Comparison of ENCODE assay signal across 9 cellular contexts in the genomic region with DNA sequence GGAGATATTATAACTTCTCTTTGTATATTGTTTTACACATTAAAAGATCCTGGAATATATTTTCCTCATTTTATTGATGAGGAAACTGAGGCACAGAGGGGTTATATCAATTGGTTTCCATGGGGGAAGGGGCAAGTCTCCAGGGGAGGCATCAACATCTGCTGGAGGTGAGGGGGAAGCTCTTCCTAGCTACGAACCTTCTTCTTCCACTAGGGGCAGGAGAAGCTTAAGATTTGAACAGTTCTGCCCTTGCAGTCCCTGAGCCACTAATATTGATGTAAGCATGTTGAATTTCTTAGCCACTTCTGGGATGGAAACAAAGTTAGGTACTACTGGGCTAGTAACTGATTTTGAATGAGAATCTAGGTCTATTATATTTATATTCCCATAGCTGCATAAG.
DNase-seq lines count a peak whose midpoint lies in the region; ATAC-seq and TF ChIP-seq lines count a peak whose summit lies in the region.
"Had no signal": no experiment of that assay in that cellular context is flagged by ENCODE, and none has a peak within 500 bp of the region (broad histone marks: within the 10 kb centered on the region; RNA-seq: fewer than 3 reads in every experiment).

No MANE protein-coding gene starts in this region.

- H3K27me3 Mint-ChIP-seq in GM23338 (ENCODE audit: insufficient read depth, low read depth, poor library complexity) = peaks cover 3% of the 10 kb centered on the region

- POLR2A ChIA-PET in OCI-LY7 (lab: Charles Lee) = interaction anchor here (0.6 to 1.6 kb wide), 3 partner anchors 16 to 969 kb away, joined by 4 to 5 read pairs (median 4); no protein-coding TSS in a partner anchor

- H2AFZ ChIP-seq in GM23338 (no peak overlapping the region), OCI-LY7 (ENCODE audit: low read length) (no peak overlapping the region)

- H3K36me3 ChIP-seq in GM23338 (ENCODE audit: insufficient read depth) = no peaks in the 10 kb centered on the region
- H3K36me3 ChIP-seq in OCI-LY7 (ENCODE audit: insufficient read depth, low read length) = no peaks in the 10 kb centered on the region
- no peaks in the 10 kb centered on the region for H3K36me3 ChIP-seq in iPS DF 6.9 (ENCODE audit: control insufficient read depth, insufficient read depth, low read length)

- no peaks in the 10 kb centered on the region for H3K9me3 ChIP-seq in OCI-LY7 (ENCODE audit: low read length)
- no peaks in the 10 kb centered on the region for H3K9me3 ChIP-seq in iPS DF 6.9 (ENCODE audit: control insufficient read depth, insufficient read depth, low read length)

- no peaks in the 10 kb centered on the region; the same call in 2 of the 3 replicates for H3K36me3 Mint-ChIP-seq in GM23338 (ENCODE audit: low read depth)

- H3K4me2 ChIP-seq in GM23338 (no peak overlapping the region), OCI-LY7 (ENCODE audit: low read length) (no peak overlapping the region)

- H3K27me3 ChIP-seq in GM23338 (ENCODE audit: insufficient read depth) = no peaks in the 10 kb centered on the region
- no peaks in the 10 kb centered on the region for H3K27me3 ChIP-seq in iPS DF 6.9 (ENCODE audit: control insufficient read depth, insufficient read depth, low read length)

- H3F3A ChIP-seq in GM23338 (replicated peaks; ENCODE audit: low read depth) = no peaks in the 10 kb centered on the region

- no peak overlapping the region for H3K27ac Mint-ChIP-seq in GM23338

- ATAC-seq in GM23338 (peak; percentile 82), HG03196 (IDR thresholded peaks at IDR 0.05; ENCODE audit: unreplicated experiment) (no peak), GM19463 (IDR thresholded peaks at IDR 0.05; ENCODE audit: unreplicated experiment) (no peak)

- H3K9me2 ChIP-seq in GM23338 (ENCODE audit: insufficient read depth) (no peaks in the 10 kb centered on the region), OCI-LY7 (ENCODE audit: insufficient read depth, low read length) (no peaks in the 10 kb centered on the region)

- WGBS in iPS DF 6.9 (ENCODE audit: insufficient coverage, insufficient read length) = no CpG with 5 or more reads among the region's 1 CpG

- BruUV-seq in OCI-LY7 (replicated peaks; lab: Mats Ljungman, UMichigan) = no TSS peak

- H3K4me3 Mint-ChIP-seq in GM23338 = no peak overlapping the region

- TF ChIP-seq CTCF in GM23338 (conservative IDR thresholded peaks at IDR 0.05; ENCODE audit: low read depth in 2 of 2) = peak; percentile 67 to 71
- TF ChIP-seq CTCF in OCI-LY7 (conservative IDR thresholded peaks at IDR 0.05; ENCODE audit: low read length) = peak; percentile 81

- H3K4me1 ChIP-seq in GM23338 (ENCODE audit: insufficient read depth) (peaks cover 10% of the 10 kb centered on the region; the same call in 1 of the 2 replicates), OCI-LY7 (ENCODE audit: insufficient read depth, low read length, poor library complexity, severe bottlenecking) (no peaks in the 10 kb centered on the region), iPS DF 6.9 (ENCODE audit: control insufficient read depth, insufficient read depth, low read length) (no peaks in the 10 kb centered on the region)

- H3K27ac ChIP-seq in GM23338 (ENCODE audit: low read depth) (no peak overlapping the region), OCI-LY7 (ENCODE audit: low read depth, low read length, poor library complexity, severe bottlenecking) (no peak overlapping the region), iPS DF 6.9 (ENCODE audit: low read length) (no peak overlapping the region)

- CTCF ChIA-PET in OCI-LY7 (lab: Charles Lee; ENCODE audit: unreplicated experiment) = no interaction called here

- H3K79me2 ChIP-seq in GM23338 (replicated peaks; ENCODE audit: insufficient read depth) (no peaks in the 10 kb centered on the region), OCI-LY7 (ENCODE audit: insufficient read depth, low read depth, low read length) (no peaks in the 10 kb centered on the region)

- no peaks in the 10 kb centered on the region for H3K9me3 Mint-ChIP-seq in GM23338

- H4K20me1 ChIP-seq in GM23338 (replicated peaks; ENCODE audit: insufficient read depth) (no peaks in the 10 kb centered on the region), OCI-LY7 (ENCODE audit: insufficient read depth, low read length) (no peaks in the 10 kb centered on the region)

- DNase-seq in ELF-1 (ENCODE audit: low read depth, low spot score) (peak; percentile 23), GM23338 (ENCODE audit: low spot score) (peak; percentile 65), OCI-LY7 (ENCODE audit: low spot score) (peak; percentile 49), iPS DF 6.9 (ENCODE audit: low read depth, low spot score) (peak; percentile 18), T1000 (lab: John Stamatoyannopoulos, UW) (no peak)
- no peak for DNase-seq in activated CD4-positive, CD25-positive, alpha-beta regulatory T cell treated with anti-CD3 and anti-CD28 coated beads, Interleukin-2, amount 50 U/mL, for 72 hours
- DNase-seq: activated CD4-positive, alpha-beta T cell treated with anti-CD3 and anti-CD28 coated beads for 48 hours had no signal

- H3K4me3 ChIP-seq in GM23338 (no peak overlapping the region), OCI-LY7 (ENCODE audit: low read depth, low read length, poor library complexity, severe bottlenecking) (no peak overlapping the region), iPS DF 6.9 (ENCODE audit: low read length) (no peak overlapping the region)

- intact Hi-C loops in OCI-LY7 (cut with micrococcal nuclease; ENCODE audit: unreplicated experiment) = loop anchor here (2.0 to 10.0 kb wide), 5 partner anchors 203 to 601 kb away; no protein-coding TSS in a partner anchor

- H3K4me1 Mint-ChIP-seq in GM23338 = peaks cover 16% of the 10 kb centered on the region

TF ChIP-seq in GM23338, 12 proteins besides CTCF, POLR2A, EP300 and RAD21 (continues in another document):
- TF ChIP-seq NANOG (IDR thresholded peaks at IDR 0.05; ENCODE audit: borderline replicate concordance) (no peak), POLR2AphosphoS5 (IDR thresholded peaks at IDR 0.05; ENCODE audit: low read depth) (no peak), EZH2phosphoT487 (IDR thresholded peaks at IDR 0.05; ENCODE audit: unreplicated experiment) (no peak), REST (IDR thresholded peaks at IDR 0.05; ENCODE audit: unreplicated experiment) (no peak), ZNF114 (CRISPR knock-in tag; IDR thresholded peaks at IDR 0.05) (no peak), STAT1 (IDR thresholded peaks at IDR 0.05; ENCODE audit: unreplicated experiment) (no peak), CREB1 (CRISPR knock-in tag; IDR thresholded peaks at IDR 0.05; ENCODE audit: low read depth) (no peak)

Comparison
In these comparisons a context has a peak if more than half of its experiments do, and no peak if none do; other contexts are left out.
1. DNase-seq: peak in ELF-1 (single experiment), GM23338 (single experiment), OCI-LY7 (single experiment) and iPS DF 6.9 (single experiment); none in activated CD4-positive, CD25-positive, alpha-beta regulatory T cell treated with anti-CD3 and anti-CD28 coated beads, Interleukin-2, amount 50 U/mL, for 72 hours (single experiment) and T1000 (single experiment).